14 cellular contexts compared by ENCODE assay signal in genomic region chr13:114102521-114103288, GRCh38. TPM values are rescaled to one million over a fixed set of nuclear protein-coding genes. Genes with fewer than 3 reads are reported as not detected.
DNase-seq lines count a peak whose midpoint lies in the region; ATAC-seq and TF ChIP-seq lines count a peak whose summit lies in the region.
"Had no signal": no experiment of that assay in that cellular context is flagged by ENCODE, and none has a peak within 500 bp of the region (broad histone marks: within the 10 kb centered on the region; RNA-seq: fewer than 3 reads in every experiment).

No MANE protein-coding gene starts in this region.

- peak overlapping the region; percentile 3 for H4K8ac ChIP-seq in neuronal stem cell (ENCODE audit: low read depth, low read length)

- H3K4ac ChIP-seq in neuronal stem cell (ENCODE audit: low read length): no peak overlapping the region

- peak overlapping the region; percentile 39 for H2BK5ac ChIP-seq in neuronal stem cell (ENCODE audit: low read length)

- no peaks in the 10 kb centered on the region for H3F3A ChIP-seq in OCI-LY1 (ENCODE audit: insufficient read depth, low read length)

- TF ChIP-seq POLR2A in esophagus muscularis mucosa (IDR thresholded peaks at IDR 0.05; ENCODE audit: low read depth): no peak

- DNase-seq in esophagus muscularis mucosa (ENCODE audit: extremely low spot score) (no peak), neuronal stem cell (ENCODE audit: low spot score) (no peak), iPS-NIHi11 (ENCODE audit: low spot score) (no peak)
- DNase-seq in stimulated activated CD4-positive, alpha-beta T cell treated with anti-CD3 and anti-CD28 coated beads, Interleukin-4, amount 100 ng/mL, for 24 hours: no peak
- DNase-seq: NCI-H2107; stimulated activated CD4-positive, alpha-beta T cell treated with anti-CD3 and anti-CD28 coated beads, Interleukin-2, amount 100 ng/mL, for 48 hours had no signal

- H3K27ac ChIP-seq in BLaER1: peak overlapping the region; percentile 51
- H3K27ac ChIP-seq in OCI-LY1 (ENCODE audit: low read depth, low read length, poor library complexity, severe bottlenecking): peak overlapping the region; percentile 48
- H3K27ac ChIP-seq in esophagus muscularis mucosa (replicated peaks in 1 of 4): peak overlapping the region in 3 of 4 donors; percentile 77 to 81 (median 77)
- H3K27ac ChIP-seq in neuronal stem cell (replicated peaks; ENCODE audit: low read length): no peak overlapping the region
- H3K27ac ChIP-seq: HL-60, parathyroid adenoma had no signal

- peak overlapping the region; percentile 41; the same call in 1 of the 2 replicates for H3K9ac ChIP-seq in BLaER1
- no peak overlapping the region for H3K9ac ChIP-seq in OCI-LY1 (ENCODE audit: low read length)
- H3K9ac ChIP-seq in neuronal stem cell (ENCODE audit: low read depth, low read length, poor library complexity): no peak overlapping the region
- H3K9ac ChIP-seq: parathyroid adenoma had no signal

- peak overlapping the region; percentile 55 for H3K23ac ChIP-seq in neuronal stem cell (ENCODE audit: low read depth, low read length, poor library complexity)

- no peak overlapping the region for H3K4me3 ChIP-seq in BLaER1
- H3K4me3 ChIP-seq in OCI-LY1 (ENCODE audit: low read depth, low read length, poor library complexity, severe bottlenecking): no peak overlapping the region
- no peak overlapping the region for H3K4me3 ChIP-seq in esophagus muscularis mucosa
- H3K4me3 ChIP-seq in neuronal stem cell (ENCODE audit: low read length in 2 of 2): no peak overlapping the region
- H3K4me3 ChIP-seq: GM23338 had no signal

- H3K79me1 ChIP-seq in neuronal stem cell (ENCODE audit: low read depth, low read length): peaks cover 9% of the 10 kb centered on the region

- no peaks in the 10 kb centered on the region for H3K9me2 ChIP-seq in OCI-LY1 (ENCODE audit: low read depth, low read length)

- no peak for TF ChIP-seq EP300 in esophagus muscularis mucosa (IDR thresholded peaks at IDR 0.05)

- intact Hi-C loops in esophagus muscularis mucosa (cut with DNase I): loop anchor here (5.0 kb wide), 1 partner anchor 35 kb away; no protein-coding TSS in a partner anchor

- no peak overlapping the region for H3K14ac ChIP-seq in neuronal stem cell (ENCODE audit: low read length)

- H3K27me3 ChIP-seq in BLaER1 (no peaks in the 10 kb centered on the region), OCI-LY1 (ENCODE audit: insufficient read depth, low read length) (no peaks in the 10 kb centered on the region), esophagus muscularis mucosa (no peaks in the 10 kb centered on the region), neuronal stem cell (ENCODE audit: control insufficient read depth in 3 of 3, insufficient read depth in 3 of 3, low read depth in 1 of 3, low read length in 3 of 3) (no peaks in the 10 kb centered on the region)

- peaks cover 6% of the 10 kb centered on the region; the same call in 1 of the 2 replicates for H3K36me3 ChIP-seq in BLaER1
- no peaks in the 10 kb centered on the region for H3K36me3 ChIP-seq in OCI-LY1 (ENCODE audit: insufficient read depth, low read length)
- no peaks in the 10 kb centered on the region for H3K36me3 ChIP-seq in esophagus muscularis mucosa
- peaks cover 2 to 5% of the 10 kb centered on the region in 2 donors for H3K36me3 ChIP-seq in neuronal stem cell (replicated peaks in 1 of 2; ENCODE audit: control insufficient read depth in 2 of 2, insufficient read depth in 2 of 2, low read length in 2 of 2)

- no peaks in the 10 kb centered on the region for H3K79me2 ChIP-seq in OCI-LY1 (ENCODE audit: insufficient read depth, low read length)
- H3K79me2 ChIP-seq: parathyroid adenoma had no signal

- H3K9me3 ChIP-seq in BLaER1 (no peaks in the 10 kb centered on the region), OCI-LY1 (ENCODE audit: low read length) (no peaks in the 10 kb centered on the region), esophagus muscularis mucosa (no peaks in the 10 kb centered on the region), neuronal stem cell (replicated peaks in 1 of 2; ENCODE audit: control insufficient read depth in 2 of 2, insufficient read depth in 1 of 2, low read depth in 1 of 2, low read length in 2 of 2) (no peaks in the 10 kb centered on the region)

- 94% methylated on average over 15 of the region's 29 CpGs for whole genome bisulfite sequencing in esophagus muscularis mucosa
- whole genome bisulfite sequencing in neuronal stem cell (ENCODE audit: extremely low coverage in 2 of 2, insufficient read length in 2 of 2, insufficient replicate concordance in 1 of 2), 2 donors: no CpG with 5 or more reads among the region's 29 CpGs

- ATAC-seq in GM18858 (IDR thresholded peaks at IDR 0.05; ENCODE audit: unreplicated experiment) (no peak), HG02970 (IDR thresholded peaks at IDR 0.05; ENCODE audit: low FRiP score, unreplicated experiment) (no peak)
- ATAC-seq: GM23338; stimulated activated memory B cell treated with anti-CD40 and anti-IgM and Interleukin-4, amounts not matched to agents 10 μg/mL and 1 μg/mL and 100 μg/mL, for 72 hours had no signal

- H2AFZ ChIP-seq in OCI-LY1 (ENCODE audit: low read length): no peak overlapping the region
- no peak overlapping the region for H2AFZ ChIP-seq in neuronal stem cell (ENCODE audit: low read length)
- H2AFZ ChIP-seq: GM23338, parathyroid adenoma had no signal

- H3K18ac ChIP-seq in neuronal stem cell (ENCODE audit: low read length): peak overlapping the region; percentile 87

- peaks cover 86% of the 10 kb centered on the region for H3K4me1 ChIP-seq in BLaER1
- peaks cover 27% of the 10 kb centered on the region for H3K4me1 ChIP-seq in OCI-LY1 (ENCODE audit: insufficient read depth, low read length, severe bottlenecking)
- peaks cover 30 to 77% (median 69%) of the 10 kb centered on the region in 4 donors for H3K4me1 ChIP-seq in esophagus muscularis mucosa
- H3K4me1 ChIP-seq in neuronal stem cell (ENCODE audit: control insufficient read depth in 2 of 2, insufficient read depth in 1 of 2, low read depth in 1 of 2, low read length in 2 of 2): peaks cover 17 to 24% of the 10 kb centered on the region in 2 donors
- H3K4me1 ChIP-seq: parathyroid adenoma had no signal

- H4K91ac ChIP-seq in neuronal stem cell (ENCODE audit: low read depth, low read length, poor library complexity): no peak overlapping the region

- no peak overlapping the region for H2BK120ac ChIP-seq in neuronal stem cell (ENCODE audit: low read depth, low read length)

- H2AK5ac ChIP-seq in neuronal stem cell (ENCODE audit: low read depth, low read length): peak overlapping the region; percentile 90

- H3K4me2 ChIP-seq in BLaER1 (peak overlapping the region; percentile 61), OCI-LY1 (ENCODE audit: low read length) (no peak overlapping the region), neuronal stem cell (ENCODE audit: insufficient read depth, low read length, poor library complexity, severe bottlenecking) (no peak overlapping the region)
- H3K4me2 ChIP-seq: GM23338 had no signal

- peak overlapping the region; percentile 67 for H2BK15ac ChIP-seq in neuronal stem cell (ENCODE audit: low read length)

- no peak overlapping the region for H2BK12ac ChIP-seq in neuronal stem cell (ENCODE audit: low read length)

- H4K20me1 ChIP-seq in BLaER1: peaks cover 86% of the 10 kb centered on the region
- no peaks in the 10 kb centered on the region for H4K20me1 ChIP-seq in OCI-LY1 (ENCODE audit: insufficient read depth, low read length)

- TF ChIP-seq CTCF in OCI-LY1 (IDR thresholded peaks at IDR 0.05; ENCODE audit: low read length) (no peak), esophagus muscularis mucosa (IDR thresholded peaks at IDR 0.05) (no peak)

RNA-seq across cellular contexts. Expression of gene RASA3, which starts 29.7 kb away (rescaled TPM):
- 10 to 100 TPM; 29.5 to 38.1 (median 34.6) TPM for total RNA-seq in esophagus muscularis mucosa
- 9.5 TPM for polyA plus RNA-seq in neuronal stem cell (2013, experiment 1 of 2)
- 8.9 TPM for polyA plus RNA-seq in neuronal stem cell (2013, experiment 2 of 2)
